Comparison of ENCODE assay signal across 13 cellular contexts in genomic region chr1:226428348-226429050, GRCh38. TPM values are rescaled to one million over a fixed set of nuclear protein-coding genes. Genes with fewer than 3 reads are reported as not detected.
DNase-seq lines count a peak whose midpoint lies in the region; ATAC-seq and TF ChIP-seq lines count a peak whose summit lies in the region.
"Had no signal": no experiment of that assay in that cellular context is flagged by ENCODE, and none has a peak within 500 bp of the region (broad histone marks: within the 10 kb centered on the region; RNA-seq: fewer than 3 reads in every experiment).

No MANE protein-coding gene starts in this region.

- intact Hi-C loops in prostate gland (cut with DNase I), result loop anchor here (10.0 kb wide), 2 partner anchors 176 to 206 kb away; no protein-coding TSS in a partner anchor

- TF ChIP-seq POLR2A in prostate gland (IDR thresholded peaks at IDR 0.05), result no peak

- peak overlapping the region; percentile 1; the same call in 1 of the 2 replicates for H3K4me3 ChIP-seq in SK-N-MC
- H3K4me3 ChIP-seq in prostate gland, result no peak overlapping the region
- H3K4me3 ChIP-seq: GM12878 had no signal

- no peaks in the 10 kb centered on the region for H3K27me3 Mint-ChIP-seq in activated naive CD8-positive, alpha-beta T cell
- no peaks in the 10 kb centered on the region for H3K27me3 Mint-ChIP-seq in activated naive CD8-positive, alpha-beta T cell treated with anti-CD3 and anti-CD28 coated beads, Interleukin-2, amount 50 U/mL, for 24 hours
- peaks cover 3% of the 10 kb centered on the region for H3K27me3 Mint-ChIP-seq in type B pancreatic cell
- H3K27me3 Mint-ChIP-seq: activated T-cell treated with anti-CD3 and anti-CD28 coated beads, Interleukin-2, amount 50 U/mL, for 24 hours had no signal

- no peak for DNase-seq in activated naive CD8-positive, alpha-beta T cell treated with anti-CD3 and anti-CD28 coated beads, Interleukin-2, amount 50 U/mL, for 24 hours
- DNase-seq in NCI-H146 (lab: John Stamatoyannopoulos, UW) (peak; percentile 86), SK-N-MC (ENCODE audit: low read depth, low spot score) (no peak), type B pancreatic cell (ENCODE audit: extremely low spot score, unreplicated experiment) (no peak), prostate gland (ENCODE audit: low spot score) (no peak)
- no peak for DNase-seq in central memory CD4-positive, alpha-beta T cell
- no peak for DNase-seq in activated CD4-positive, alpha-beta T cell treated with anti-CD3 and anti-CD28 coated beads, Interleukin-2, amount 50 U/mL, for 4 hours
- DNase-seq: activated naive CD4-positive, alpha-beta T cell treated with anti-CD3 and anti-CD28 coated beads, Interleukin-2, amount 50 U/mL, for 16 hours; activated T-cell treated with anti-CD3 and anti-CD28 coated beads, Interleukin-2, amount 50 U/mL, for 24 hours had no signal

- peaks cover 2% of the 10 kb centered on the region for H3K36me3 Mint-ChIP-seq in activated naive CD8-positive, alpha-beta T cell
- H3K36me3 Mint-ChIP-seq in activated naive CD8-positive, alpha-beta T cell treated with anti-CD3 and anti-CD28 coated beads, Interleukin-2, amount 50 U/mL, for 24 hours (ENCODE audit: low read depth), result no peaks in the 10 kb centered on the region
- H3K36me3 Mint-ChIP-seq in type B pancreatic cell, result no peaks in the 10 kb centered on the region

- no peak overlapping the region for H3K27ac ChIP-seq in SK-N-MC
- H3K27ac ChIP-seq in prostate gland, result no peak overlapping the region

- H3K27ac Mint-ChIP-seq in activated naive CD8-positive, alpha-beta T cell, result peak overlapping the region; percentile 52
- H3K27ac Mint-ChIP-seq in activated naive CD8-positive, alpha-beta T cell treated with anti-CD3 and anti-CD28 coated beads, Interleukin-2, amount 50 U/mL, for 24 hours, result no peak overlapping the region
- peak overlapping the region; percentile 48 for H3K27ac Mint-ChIP-seq in type B pancreatic cell
- H3K27ac Mint-ChIP-seq: activated T-cell treated with anti-CD3 and anti-CD28 coated beads, Interleukin-2, amount 50 U/mL, for 24 hours; dendritic cell treated with granulocyte-macrophage colony-stimulating factor and Interleukin-4, amounts not matched to agents 40 ng/mL and 50 ng/mL, for 4 days had no signal

- H3K36me3 ChIP-seq in SK-N-MC (ENCODE audit: insufficient read depth, low read length) (no peaks in the 10 kb centered on the region), prostate gland (no peaks in the 10 kb centered on the region)

- no peak overlapping the region for H3K4me3 Mint-ChIP-seq in activated naive CD8-positive, alpha-beta T cell
- no peak overlapping the region for H3K4me3 Mint-ChIP-seq in activated naive CD8-positive, alpha-beta T cell treated with anti-CD3 and anti-CD28 coated beads, Interleukin-2, amount 50 U/mL, for 24 hours
- peak overlapping the region; percentile 39 for H3K4me3 Mint-ChIP-seq in type B pancreatic cell
- H3K4me3 Mint-ChIP-seq: activated T-cell treated with anti-CD3 and anti-CD28 coated beads, Interleukin-2, amount 50 U/mL, for 24 hours; dendritic cell treated with granulocyte-macrophage colony-stimulating factor and Interleukin-4, amounts not matched to agents 40 ng/mL and 50 ng/mL, for 4 days had no signal

- H3K9me3 Mint-ChIP-seq in activated naive CD8-positive, alpha-beta T cell (ENCODE audit: low read depth), result no peaks in the 10 kb centered on the region
- no peaks in the 10 kb centered on the region for H3K9me3 Mint-ChIP-seq in activated naive CD8-positive, alpha-beta T cell treated with anti-CD3 and anti-CD28 coated beads, Interleukin-2, amount 50 U/mL, for 24 hours
- H3K9me3 Mint-ChIP-seq in type B pancreatic cell, result no peaks in the 10 kb centered on the region
- H3K9me3 Mint-ChIP-seq: activated T-cell treated with anti-CD3 and anti-CD28 coated beads, Interleukin-2, amount 50 U/mL, for 24 hours; dendritic cell treated with granulocyte-macrophage colony-stimulating factor and Interleukin-4, amounts not matched to agents 40 ng/mL and 50 ng/mL, for 4 days had no signal

- H3K9me3 ChIP-seq in SK-N-MC (ENCODE audit: low read depth, low read length) (no peaks in the 10 kb centered on the region), prostate gland (no peaks in the 10 kb centered on the region)

- no peak for ATAC-seq in activated naive CD8-positive, alpha-beta T cell treated with anti-CD3 and anti-CD28 coated beads, Interleukin-2, amount 50 U/mL, for 24 hours
- ATAC-seq: GM12878, sciatic nerve had no signal

- TF ChIP-seq CTCF in type B pancreatic cell (conservative IDR thresholded peaks at IDR 0.05) (no peak), prostate gland (IDR thresholded peaks at IDR 0.05) (no peak)

- no peak overlapping the region for H3K9ac ChIP-seq in SK-N-MC (ENCODE audit: insufficient read length)

- no peaks in the 10 kb centered on the region for H3K27me3 ChIP-seq in prostate gland (replicated peaks; ENCODE audit: insufficient read depth)

- 78% methylated on average over 10 of the region's 10 CpGs for WGBS in prostate gland

- peaks cover 38% of the 10 kb centered on the region for H3K4me1 Mint-ChIP-seq in activated naive CD8-positive, alpha-beta T cell (ENCODE audit: low read depth)
- H3K4me1 Mint-ChIP-seq in activated naive CD8-positive, alpha-beta T cell treated with anti-CD3 and anti-CD28 coated beads, Interleukin-2, amount 50 U/mL, for 24 hours, result peaks cover 17% of the 10 kb centered on the region
- peaks cover 6% of the 10 kb centered on the region for H3K4me1 Mint-ChIP-seq in type B pancreatic cell (ENCODE audit: unreplicated experiment)

- H3K4me1 ChIP-seq in prostate gland (replicated peaks), result no peaks in the 10 kb centered on the region

RNA-seq across cellular contexts. Expression of gene PARP1, which starts 20.6 kb away (rescaled TPM):
- total RNA-seq in type B pancreatic cell (ENCODE audit: low replicate concordance) (106 and 186 TPM in 2 replicates), prostate gland (100 to 1,000 TPM; 197 to 212 TPM)
